In genomic region chr16:66522816-66523590, GRCh38 we compare ENCODE assay signal across 12 cellular contexts. TPM values are rescaled to one million over a fixed set of nuclear protein-coding genes. Genes with fewer than 3 reads are reported as not detected.
DNase-seq lines count a peak whose midpoint lies in the region; TF ChIP-seq lines count a peak whose summit lies in the region.
"Had no signal": no experiment of that assay in that cellular context is flagged by ENCODE, and none has a peak within 500 bp of the region (broad histone marks: within the 10 kb centered on the region; RNA-seq: fewer than 3 reads in every experiment).

No MANE protein-coding gene starts in this region.

- peaks cover 17% of the 10 kb centered on the region for H3F3A ChIP-seq in SU-DHL-6 (ENCODE audit: insufficient read depth)

- TF ChIP-seq EP300 in esophagus muscularis mucosa (IDR thresholded peaks at IDR 0.05), result no peak
- no peak for TF ChIP-seq EP300 in stomach (IDR thresholded peaks at IDR 0.05)

- H3K9ac ChIP-seq in SU-DHL-6 (ENCODE audit: low read length), result peak overlapping the region; percentile 30

- peak overlapping the region; percentile 75 for H3K4me3 Mint-ChIP-seq in T-helper 2 cell treated with Interferon-gamma antibody and Interleukin-4, amounts not matched to agents 5 μg/mL and 100 μg/mL, for 36 hours

- H3K27ac Mint-ChIP-seq in T-helper 2 cell treated with Interferon-gamma antibody and Interleukin-4, amounts not matched to agents 5 μg/mL and 100 μg/mL, for 36 hours, result peak overlapping the region; percentile 90

- TF ChIP-seq CTCF in SU-DHL-6 (IDR thresholded peaks at IDR 0.05; ENCODE audit: insufficient read depth, low read length, poor library complexity, severe bottlenecking) (no peak), esophagus muscularis mucosa (IDR thresholded peaks at IDR 0.05) (no peak), stomach (IDR thresholded peaks at IDR 0.05) (no peak)

- peak overlapping the region; percentile 66 for H3K4me2 ChIP-seq in SU-DHL-6 (ENCODE audit: low read depth, low read length, poor library complexity, severe bottlenecking)

- peaks cover 78% of the 10 kb centered on the region for H3K4me1 Mint-ChIP-seq in T-helper 2 cell treated with Interferon-gamma antibody and Interleukin-4, amounts not matched to agents 5 μg/mL and 100 μg/mL, for 36 hours (ENCODE audit: low read depth)

- TF ChIP-seq POLR2A in esophagus muscularis mucosa (IDR thresholded peaks at IDR 0.05; ENCODE audit: low read depth) (no peak), stomach (IDR thresholded peaks at IDR 0.05) (no peak)

- H3K9me3 Mint-ChIP-seq in T-helper 2 cell treated with Interferon-gamma antibody and Interleukin-4, amounts not matched to agents 5 μg/mL and 100 μg/mL, for 36 hours, result no peaks in the 10 kb centered on the region

- peaks cover 21% of the 10 kb centered on the region for H3K36me3 Mint-ChIP-seq in T-helper 2 cell treated with Interferon-gamma antibody and Interleukin-4, amounts not matched to agents 5 μg/mL and 100 μg/mL, for 36 hours (ENCODE audit: low read depth)

- H3K4me1 ChIP-seq in esophagus muscularis mucosa (peaks cover 41 to 71% (median 61%) of the 10 kb centered on the region in 4 donors), stomach (peaks cover 34 to 79% (median 50%) of the 10 kb centered on the region in 4 donors)

- no peaks in the 10 kb centered on the region for H3K9me2 ChIP-seq in SU-DHL-6 (replicated peaks; ENCODE audit: insufficient read depth, low read length)

- H3K9me3 ChIP-seq in SU-DHL-6 (ENCODE audit: insufficient read depth, low read length) (no peaks in the 10 kb centered on the region), esophagus muscularis mucosa (no peaks in the 10 kb centered on the region), stomach (no peaks in the 10 kb centered on the region)
- H3K9me3 ChIP-seq: SJSA1 had no signal

- no peaks in the 10 kb centered on the region for H3K27me3 Mint-ChIP-seq in T-helper 2 cell treated with Interferon-gamma antibody and Interleukin-4, amounts not matched to agents 5 μg/mL and 100 μg/mL, for 36 hours (ENCODE audit: low read depth)

- no peaks in the 10 kb centered on the region for H4K20me1 ChIP-seq in SU-DHL-6 (ENCODE audit: low read depth, low read length)

- intact Hi-C loops in esophagus muscularis mucosa (cut with DNase I) (no loop called here), stomach (cut with DNase I; ENCODE audit: low total_unique reads) (no loop called here)

- DNase-seq in T-helper 2 cell treated with Interferon-gamma antibody and Interleukin-4, amounts not matched to agents 5 μg/mL and 100 μg/mL, for 36 hours (ENCODE audit: low spot score), result no peak
- DNase-seq in T-helper 2 cell, result no peak
- DNase-seq in esophagus muscularis mucosa (ENCODE audit: extremely low spot score), result no peak
- no peak for DNase-seq in stomach
- DNase-seq in amygdala (lab: John Stamatoyannopoulos, UW), result no peak
- no peak for DNase-seq in DMS53 treated with DMSO at 0.1 percent for 48 hours (lab: John Stamatoyannopoulos, UW; ENCODE audit: unreplicated experiment)
- DNase-seq in stimulated activated CD4-positive, alpha-beta T cell treated with anti-CD3 and anti-CD28 coated beads, Interleukin-12 subunit alpha, Interleukin-12 subunit beta, amount 100 ng/mL, for 4 hours, result no peak
- DNase-seq: NCI-H2029 treated with DMSO at 0.1 percent for 48 hours had no signal

- no peak overlapping the region for H2AFZ ChIP-seq in SU-DHL-6 (ENCODE audit: low read depth, low read length, severe bottlenecking)

- no peak overlapping the region for H3K4me3 ChIP-seq in SU-DHL-6 (ENCODE audit: insufficient read depth, low read length, poor library complexity, severe bottlenecking)
- no peak overlapping the region for H3K4me3 ChIP-seq in esophagus muscularis mucosa
- H3K4me3 ChIP-seq in stomach, result no peak overlapping the region
- H3K4me3 ChIP-seq: SJSA1 had no signal

- H3K27ac ChIP-seq in SU-DHL-6 (ENCODE audit: low read depth, low read length), result peak overlapping the region; percentile 90
- H3K27ac ChIP-seq in esophagus muscularis mucosa (replicated peaks in 1 of 4), result peak overlapping the region; percentile 2 to 93 (median 70)
- peak overlapping the region in 4 of 5 donors; percentile 67 to 99 (median 96) for H3K27ac ChIP-seq in stomach
- H3K27ac ChIP-seq: SJSA1 had no signal

- H3K36me3 ChIP-seq in SU-DHL-6 (ENCODE audit: low read length) (no peaks in the 10 kb centered on the region), esophagus muscularis mucosa (peaks cover 12 to 68% (median 44%) of the 10 kb centered on the region in 4 donors), stomach (peaks cover 5 to 77% (median 50%) of the 10 kb centered on the region in 4 donors)

- no peaks in the 10 kb centered on the region for H3K79me2 ChIP-seq in SU-DHL-6 (ENCODE audit: insufficient read depth, low read length)

- H3K27me3 ChIP-seq in SU-DHL-6 (ENCODE audit: low read length) (no peaks in the 10 kb centered on the region), esophagus muscularis mucosa (no peaks in the 10 kb centered on the region), stomach (no peaks in the 10 kb centered on the region)
- H3K27me3 ChIP-seq: SJSA1 had no signal

- WGBS in esophagus muscularis mucosa, result 96% methylated on average over 8 of the region's 11 CpGs
- 86 to 95% (median 90%) methylated on average over 11 of the region's 11 CpGs for WGBS in stomach, 5 donors

RNA-seq across cellular contexts. Expression of gene TK2, which starts 26.9 kb away (rescaled TPM):
- total RNA-seq in esophagus muscularis mucosa (10 to 100 TPM; 26.3 to 35.2 (median 30.0) TPM), stomach (10 to 100 TPM; 10.7 to 25.0 (median 22.0) TPM)
- 10 to 100 TPM in 2 of 3 donors, 1 to 10 TPM in 1; 9.8 to 15.4 (median 14.4) TPM for polyA plus RNA-seq in stomach

RNA-seq across cellular contexts. Expression of gene CKLF, which starts 29.4 kb away (rescaled TPM):
- total RNA-seq in esophagus muscularis mucosa (10 to 100 TPM; 18.1 to 28.2 (median 24.2) TPM), stomach (10 to 100 TPM in 3 of 5 donors, 1 to 10 TPM in 1, not detected in 1; 4.1 to 35.7 (median 18.4) TPM)
- polyA plus RNA-seq in stomach, result 10 to 100 TPM; 21.8 to 35.1 (median 30.5) TPM

RNA-seq across cellular contexts. Expression of gene CMTM1, which starts 43.2 kb away (rescaled TPM):
- total RNA-seq in esophagus muscularis mucosa (1 to 10 TPM in 3 of 4 donors, not detected in 1; 1.4 to 2.0 (median 1.7) TPM), stomach (not detected)
- under 1 TPM in 1 of 3 donors, not detected in 2; 0.28 TPM for polyA plus RNA-seq in stomach

RNA-seq across cellular contexts. Expression of gene CMTM2, which starts 56.3 kb away (rescaled TPM):
- total RNA-seq in esophagus muscularis mucosa, result 1 to 10 TPM in 1 of 4 donors, not detected in 3; 1.8 TPM
- not detected for total RNA-seq in stomach
- under 1 TPM in 2 of 3 donors, not detected in 1; 0.48 to 0.50 TPM for polyA plus RNA-seq in stomach
- total RNA-seq: HT1080, osteoblast, SJSA1 had no signal
